In the genomic region with DNA sequence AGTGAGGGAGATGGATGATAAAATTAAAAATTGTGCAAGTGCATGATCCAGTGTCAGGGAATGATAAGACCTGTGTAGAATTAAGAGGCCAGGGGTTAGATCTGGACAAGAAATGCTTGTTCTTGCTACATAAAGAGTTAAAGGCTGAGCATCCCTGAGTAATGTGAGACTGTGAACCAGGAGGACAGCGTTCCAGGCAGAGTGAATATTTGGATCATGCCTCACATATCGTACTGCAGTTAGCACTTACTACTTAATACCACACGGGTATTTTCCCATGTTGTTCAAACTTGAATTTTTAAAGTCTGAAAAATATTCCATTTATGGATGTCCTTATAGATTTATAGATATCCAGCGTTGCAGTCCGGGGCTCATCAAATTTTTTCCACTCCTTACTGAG, we compare ENCODE assay signal across 15 cellular contexts.
DNase-seq lines count a peak whose midpoint lies in the region; ATAC-seq, FAIRE-seq and TF ChIP-seq lines count a peak whose summit lies in the region.
"Had no signal": no experiment of that assay in that cellular context is flagged by ENCODE, and none has a peak within 500 bp of the region (broad histone marks: within the 10 kb centered on the region; RNA-seq: fewer than 3 reads in every experiment).

No MANE protein-coding gene starts in this region.

- H3K4me1 ChIP-seq in pancreas (no peaks in the 10 kb centered on the region), lower lobe of right lung (no peaks in the 10 kb centered on the region)

- H3K36me3 ChIP-seq in pancreas (no peaks in the 10 kb centered on the region), lower lobe of right lung (no peaks in the 10 kb centered on the region)
- H3K36me3 ChIP-seq: MG63 had no signal

- peaks cover 0 to 13% (median 0%) of the 10 kb centered on the region in 4 donors for H3K27me3 ChIP-seq in pancreas
- no peaks in the 10 kb centered on the region for H3K27me3 ChIP-seq in lower lobe of right lung (ENCODE audit: low read depth)
- H3K27me3 ChIP-seq: MG63 had no signal

- H3K9me3 ChIP-seq in pancreas = no peaks in the 10 kb centered on the region
- no peaks in the 10 kb centered on the region for H3K9me3 ChIP-seq in lower lobe of right lung
- H3K9me3 ChIP-seq: MG63 had no signal

- peak; percentile 1 for DNase-seq in DMS79 treated with DMSO at 0.1 percent for 48 hours (lab: John Stamatoyannopoulos, UW)
- no peak for DNase-seq in DMS79 (lab: John Stamatoyannopoulos, UW)
- DNase-seq in fibroblast of pulmonary artery (ENCODE audit: low read depth) = peak; percentile 10
- DNase-seq in pancreas = no peak
- DNase-seq in lower lobe of right lung = no peak
- DNase-seq: GDM1, MG63, NCI-H1092, NCI-H2081 treated with DMSO at 0.1 percent for 48 hours had no signal

- peak overlapping the region; percentile 30 for H3K27ac ChIP-seq in temporal lobe (ENCODE audit: low read depth, low read length)
- H3K27ac ChIP-seq in pancreas = no peak overlapping the region
- no peak overlapping the region for H3K27ac ChIP-seq in lower lobe of right lung
- H3K27ac ChIP-seq: 22Rv1, C4-2B had no signal

- FAIRE-seq in pancreas (lab: Jason Lieb, UNC) = no peak
- FAIRE-seq: GM12892 had no signal

- no peak overlapping the region for H3K4me3 ChIP-seq in fibroblast of pulmonary artery (replicated peaks; ENCODE audit: low read depth, low read length)
- no peak overlapping the region for H3K4me3 ChIP-seq in pancreas
- no peak overlapping the region for H3K4me3 ChIP-seq in lower lobe of right lung
- H3K4me3 ChIP-seq: MG63 had no signal

- TF ChIP-seq CTCF in fibroblast of pulmonary artery (IDR thresholded peaks at IDR 0.05; ENCODE audit: low read length, missing control alignments) = no peak
- no peak for TF ChIP-seq CTCF in pancreas (IDR thresholded peaks at IDR 0.05)
- TF ChIP-seq CTCF in lower lobe of right lung (IDR thresholded peaks at IDR 0.05) = no peak

- intact Hi-C loops in pancreas (cut with DNase I) (no loop called here), lower lobe of right lung (cut with DNase I) (no loop called here)

- ATAC-seq in SK-N-SH treated with all-trans-retinoic acid at 6 μM for 48 hours (peak; percentile 98), pancreas (no peak), lower lobe of right lung (no peak), GM21367 (IDR thresholded peaks at IDR 0.05; ENCODE audit: unreplicated experiment) (no peak)

- 29 to 34% methylated on average over 5 of the region's 5 CpGs for whole genome bisulfite sequencing in pancreas, 2 donors

TF ChIP-seq in SK-N-SH treated with all-trans-retinoic acid at 6 μM for 48 hours, 23 proteins besides CTCF, POLR2A, EP300 and RAD21:
- TF ChIP-seq, protein P1, sequence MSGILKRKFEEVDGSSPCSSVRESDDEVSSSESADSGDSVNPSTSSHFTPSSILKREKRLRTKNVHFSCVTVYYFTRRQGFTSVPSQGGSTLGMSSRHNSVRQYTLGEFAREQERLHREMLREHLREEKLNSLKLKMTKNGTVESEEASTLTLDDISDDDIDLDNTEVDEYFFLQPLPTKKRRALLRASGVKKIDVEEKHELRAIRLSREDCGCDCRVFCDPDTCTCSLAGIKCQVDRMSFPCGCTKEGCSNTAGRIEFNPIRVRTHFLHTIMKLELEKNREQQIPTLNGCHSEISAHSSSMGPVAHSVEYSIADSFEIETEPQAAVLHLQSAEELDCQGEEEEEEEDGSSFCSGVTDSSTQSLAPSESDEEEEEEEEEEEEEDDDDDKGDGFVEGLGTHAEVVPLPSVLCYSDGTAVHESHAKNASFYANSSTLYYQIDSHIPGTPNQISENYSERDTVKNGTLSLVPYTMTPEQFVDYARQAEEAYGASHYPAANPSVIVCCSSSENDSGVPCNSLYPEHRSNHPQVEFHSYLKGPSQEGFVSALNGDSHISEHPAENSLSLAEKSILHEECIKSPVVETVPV (CRISPR knock-in tag; IDR thresholded peaks at IDR 0.05) = no peak
- TF ChIP-seq RARB (CRISPR knock-in tag; IDR thresholded peaks at IDR 0.05) = no peak
- TF ChIP-seq ISL1 (CRISPR knock-in tag; IDR thresholded peaks at IDR 0.05) = no peak
- no peak for TF ChIP-seq SNAI2 (CRISPR knock-in tag; IDR thresholded peaks at IDR 0.05)
- no peak for TF ChIP-seq TCF4 (CRISPR knock-in tag; IDR thresholded peaks at IDR 0.05; ENCODE audit: borderline replicate concordance)
- TF ChIP-seq, protein P2, sequence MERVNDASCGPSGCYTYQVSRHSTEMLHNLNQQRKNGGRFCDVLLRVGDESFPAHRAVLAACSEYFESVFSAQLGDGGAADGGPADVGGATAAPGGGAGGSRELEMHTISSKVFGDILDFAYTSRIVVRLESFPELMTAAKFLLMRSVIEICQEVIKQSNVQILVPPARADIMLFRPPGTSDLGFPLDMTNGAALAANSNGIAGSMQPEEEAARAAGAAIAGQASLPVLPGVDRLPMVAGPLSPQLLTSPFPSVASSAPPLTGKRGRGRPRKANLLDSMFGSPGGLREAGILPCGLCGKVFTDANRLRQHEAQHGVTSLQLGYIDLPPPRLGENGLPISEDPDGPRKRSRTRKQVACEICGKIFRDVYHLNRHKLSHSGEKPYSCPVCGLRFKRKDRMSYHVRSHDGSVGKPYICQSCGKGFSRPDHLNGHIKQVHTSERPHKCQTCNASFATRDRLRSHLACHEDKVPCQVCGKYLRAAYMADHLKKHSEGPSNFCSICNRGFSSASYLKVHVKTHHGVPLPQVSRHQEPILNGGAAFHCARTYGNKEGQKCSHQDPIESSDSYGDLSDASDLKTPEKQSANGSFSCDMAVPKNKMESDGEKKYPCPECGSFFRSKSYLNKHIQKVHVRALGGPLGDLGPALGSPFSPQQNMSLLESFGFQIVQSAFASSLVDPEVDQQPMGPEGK (CRISPR knock-in tag; IDR thresholded peaks at IDR 0.05; ENCODE audit: borderline replicate concordance) = no peak
- TF ChIP-seq, protein P3, sequence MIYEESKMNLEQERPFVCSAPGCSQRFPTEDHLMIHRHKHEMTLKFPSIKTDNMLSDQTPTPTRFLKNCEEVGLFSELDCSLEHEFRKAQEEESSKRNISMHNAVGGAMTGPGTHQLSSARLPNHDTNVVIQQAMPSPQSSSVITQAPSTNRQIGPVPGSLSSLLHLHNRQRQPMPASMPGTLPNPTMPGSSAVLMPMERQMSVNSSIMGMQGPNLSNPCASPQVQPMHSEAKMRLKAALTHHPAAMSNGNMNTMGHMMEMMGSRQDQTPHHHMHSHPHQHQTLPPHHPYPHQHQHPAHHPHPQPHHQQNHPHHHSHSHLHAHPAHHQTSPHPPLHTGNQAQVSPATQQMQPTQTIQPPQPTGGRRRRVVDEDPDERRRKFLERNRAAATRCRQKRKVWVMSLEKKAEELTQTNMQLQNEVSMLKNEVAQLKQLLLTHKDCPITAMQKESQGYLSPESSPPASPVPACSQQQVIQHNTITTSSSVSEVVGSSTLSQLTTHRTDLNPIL (CRISPR knock-in tag; IDR thresholded peaks at IDR 0.05; ENCODE audit: low read depth) = no peak
- no peak for TF ChIP-seq ZFP30 (CRISPR knock-in tag; IDR thresholded peaks at IDR 0.05)
- no peak for TF ChIP-seq ZFP3 (CRISPR knock-in tag; IDR thresholded peaks at IDR 0.05)
- no peak for TF ChIP-seq ZNF8 (CRISPR knock-in tag; IDR thresholded peaks at IDR 0.05)
- no peak for TF ChIP-seq ZNF70 (CRISPR knock-in tag; IDR thresholded peaks at IDR 0.05)
- no peak for TF ChIP-seq ESRRG (CRISPR knock-in tag; IDR thresholded peaks at IDR 0.05)
- no peak for TF ChIP-seq OSR1 (CRISPR knock-in tag; IDR thresholded peaks at IDR 0.05)
- no peak for TF ChIP-seq GLIS3 (CRISPR knock-in tag; IDR thresholded peaks at IDR 0.05)
- TF ChIP-seq, protein P4, sequence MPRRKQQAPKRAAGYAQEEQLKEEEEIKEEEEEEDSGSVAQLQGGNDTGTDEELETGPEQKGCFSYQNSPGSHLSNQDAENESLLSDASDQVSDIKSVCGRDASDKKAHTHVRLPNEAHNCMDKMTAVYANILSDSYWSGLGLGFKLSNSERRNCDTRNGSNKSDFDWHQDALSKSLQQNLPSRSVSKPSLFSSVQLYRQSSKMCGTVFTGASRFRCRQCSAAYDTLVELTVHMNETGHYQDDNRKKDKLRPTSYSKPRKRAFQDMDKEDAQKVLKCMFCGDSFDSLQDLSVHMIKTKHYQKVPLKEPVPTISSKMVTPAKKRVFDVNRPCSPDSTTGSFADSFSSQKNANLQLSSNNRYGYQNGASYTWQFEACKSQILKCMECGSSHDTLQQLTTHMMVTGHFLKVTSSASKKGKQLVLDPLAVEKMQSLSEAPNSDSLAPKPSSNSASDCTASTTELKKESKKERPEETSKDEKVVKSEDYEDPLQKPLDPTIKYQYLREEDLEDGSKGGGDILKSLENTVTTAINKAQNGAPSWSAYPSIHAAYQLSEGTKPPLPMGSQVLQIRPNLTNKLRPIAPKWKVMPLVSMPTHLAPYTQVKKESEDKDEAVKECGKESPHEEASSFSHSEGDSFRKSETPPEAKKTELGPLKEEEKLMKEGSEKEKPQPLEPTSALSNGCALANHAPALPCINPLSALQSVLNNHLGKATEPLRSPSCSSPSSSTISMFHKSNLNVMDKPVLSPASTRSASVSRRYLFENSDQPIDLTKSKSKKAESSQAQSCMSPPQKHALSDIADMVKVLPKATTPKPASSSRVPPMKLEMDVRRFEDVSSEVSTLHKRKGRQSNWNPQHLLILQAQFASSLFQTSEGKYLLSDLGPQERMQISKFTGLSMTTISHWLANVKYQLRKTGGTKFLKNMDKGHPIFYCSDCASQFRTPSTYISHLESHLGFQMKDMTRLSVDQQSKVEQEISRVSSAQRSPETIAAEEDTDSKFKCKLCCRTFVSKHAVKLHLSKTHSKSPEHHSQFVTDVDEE (CRISPR knock-in tag; IDR thresholded peaks at IDR 0.05) = no peak

Comparison
In these comparisons a context has a peak if more than half of its experiments do, and no peak if none do; other contexts are left out.
1. DNase-seq: peak in DMS79 treated with DMSO at 0.1 percent for 48 hours (single experiment) and fibroblast of pulmonary artery (single experiment); none in DMS79 (single experiment), pancreas (0 of 6) and lower lobe of right lung (single experiment).